ENCODE assay signal across 1 cellular context in the genomic region with DNA sequence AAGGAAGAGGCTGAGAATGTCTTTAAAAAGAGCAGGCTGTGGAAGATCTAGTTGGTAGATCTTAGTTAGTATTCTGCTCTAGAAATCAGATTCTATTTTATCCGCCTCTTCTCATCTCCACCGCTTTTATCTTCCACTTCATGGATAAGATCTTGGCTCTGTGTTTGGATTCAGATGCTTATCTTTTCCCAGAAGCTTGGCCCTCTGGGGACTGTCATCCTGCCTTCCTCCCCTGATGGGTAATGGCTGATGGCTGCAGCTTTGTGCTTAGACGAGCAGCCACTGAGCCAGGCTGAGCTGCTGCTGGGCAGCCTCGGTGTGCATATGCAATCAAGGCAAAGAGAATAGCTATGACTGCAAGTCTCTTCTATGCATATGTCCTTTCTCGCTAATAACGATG.
TF ChIP-seq lines count a peak whose summit lies in the region.

No MANE protein-coding gene starts in this region.

TF ChIP-seq in WTC11, 78 proteins besides CTCF, POLR2A, EP300 and RAD21 (continued from another document):
- TF ChIP-seq, protein P1, sequence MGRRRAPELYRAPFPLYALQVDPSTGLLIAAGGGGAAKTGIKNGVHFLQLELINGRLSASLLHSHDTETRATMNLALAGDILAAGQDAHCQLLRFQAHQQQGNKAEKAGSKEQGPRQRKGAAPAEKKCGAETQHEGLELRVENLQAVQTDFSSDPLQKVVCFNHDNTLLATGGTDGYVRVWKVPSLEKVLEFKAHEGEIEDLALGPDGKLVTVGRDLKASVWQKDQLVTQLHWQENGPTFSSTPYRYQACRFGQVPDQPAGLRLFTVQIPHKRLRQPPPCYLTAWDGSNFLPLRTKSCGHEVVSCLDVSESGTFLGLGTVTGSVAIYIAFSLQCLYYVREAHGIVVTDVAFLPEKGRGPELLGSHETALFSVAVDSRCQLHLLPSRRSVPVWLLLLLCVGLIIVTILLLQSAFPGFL (CRISPR knock-in tag; IDR thresholded peaks at IDR 0.05; ENCODE audit: borderline replicate concordance), result no peak
- TF ChIP-seq MXD4 (CRISPR knock-in tag; IDR thresholded peaks at IDR 0.05; ENCODE audit: borderline replicate concordance) (no peak), IRF1 (CRISPR knock-in tag; IDR thresholded peaks at IDR 0.05) (no peak), ATF6 (CRISPR knock-in tag; IDR thresholded peaks at IDR 0.05) (no peak), ZBTB43 (CRISPR knock-in tag; IDR thresholded peaks at IDR 0.05) (no peak), NFE2L1 (CRISPR knock-in tag; IDR thresholded peaks at IDR 0.05) (no peak)
